ENCODE assay signal across 8 cellular contexts in the genomic region with DNA sequence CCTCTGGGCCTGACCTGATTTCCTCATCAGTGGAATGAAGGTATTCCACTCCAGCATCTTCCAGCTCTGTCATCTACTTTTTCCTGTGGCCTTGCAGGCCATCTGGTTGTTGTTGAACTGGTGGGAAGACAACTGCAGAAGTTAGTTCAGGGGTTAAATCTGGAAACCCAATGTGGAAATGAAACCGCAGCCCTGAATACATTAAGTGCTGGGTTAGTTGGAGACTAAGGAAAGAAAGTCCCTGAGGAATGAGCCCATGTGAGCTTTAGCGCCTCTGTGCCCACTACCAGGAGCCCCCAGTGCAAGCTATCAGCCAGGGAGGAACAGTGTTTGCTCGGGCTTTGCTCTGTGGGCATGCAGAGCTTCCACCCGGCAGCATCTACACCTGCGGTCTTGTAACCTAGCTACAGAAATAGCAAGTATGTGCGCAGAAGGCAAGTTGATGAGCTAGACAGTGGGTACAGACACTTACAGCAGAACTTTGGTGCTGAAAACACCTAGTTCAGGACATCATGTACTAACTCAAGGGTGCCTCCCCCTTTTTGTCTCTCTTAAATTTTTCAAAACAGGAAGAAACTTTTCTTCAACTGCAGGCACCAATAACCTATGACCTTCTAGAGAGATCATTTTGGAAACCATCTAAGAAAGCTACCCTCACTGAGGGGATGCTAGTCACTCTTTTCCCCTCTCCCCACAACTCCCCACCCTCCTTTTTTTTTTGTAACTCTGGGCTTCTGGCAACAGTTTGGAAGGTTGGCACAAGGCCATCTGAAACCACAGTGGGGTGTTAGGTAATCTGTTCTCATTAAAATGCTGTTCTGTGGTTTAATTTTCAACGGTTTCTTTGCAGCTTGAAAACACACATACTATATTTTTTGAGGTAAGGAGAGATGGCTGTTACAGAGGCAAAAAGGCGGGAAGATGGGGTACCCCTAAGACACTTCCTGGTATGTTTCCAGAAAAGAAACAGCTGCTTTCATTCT. TPM values are rescaled to one million over a fixed set of nuclear protein-coding genes. Genes with fewer than 3 reads are reported as not detected.
A peak's percentile ranks its signal among the peaks of the same experiment; 100 is the strongest.
DNase-seq lines count a peak whose midpoint lies in the region; ATAC-seq and TF ChIP-seq lines count a peak whose summit lies in the region.

No MANE protein-coding gene starts in this region.

- H3K4me3 ChIP-seq in Peyer's patch (no peak overlapping the region), gastrocnemius medialis (no peak overlapping the region)

- ATAC-seq in HG03159 (IDR thresholded peaks at IDR 0.05; ENCODE audit: unreplicated experiment) (peak; percentile 54), gastrocnemius medialis (peak; percentile 49 to 55)
- ATAC-seq in activated naive CD4-positive, alpha-beta T cell treated with anti-CD3 and anti-CD28 coated beads, Interleukin-2, amount 50 U/mL, for 72 hours = peak; percentile 28 to 51

- no peak for TF ChIP-seq CTCF in Peyer's patch (IDR thresholded peaks at IDR 0.05)
- no peak for TF ChIP-seq CTCF in gastrocnemius medialis (IDR thresholded peaks at IDR 0.05 in 4 of 5, conservative IDR thresholded peaks at IDR 0.05 in 1 of 5)

- H3K36me3 ChIP-seq in Peyer's patch (no peaks in the 10 kb centered on the region), gastrocnemius medialis (no peaks in the 10 kb centered on the region)

- H3K9me3 Mint-ChIP-seq in activated naive CD4-positive, alpha-beta T cell treated with anti-CD3 and anti-CD28 coated beads, Interleukin-2, amount 50 U/mL, for 72 hours = no peaks in the 10 kb centered on the region

- no peaks in the 10 kb centered on the region for H3K27me3 ChIP-seq in Peyer's patch
- peaks cover 0 to 4% (median 0%) of the 10 kb centered on the region in 3 donors for H3K27me3 ChIP-seq in gastrocnemius medialis

- peaks cover 0 to 65% (median 18%) of the 10 kb centered on the region in 4 donors for H3K4me1 ChIP-seq in Peyer's patch
- H3K4me1 ChIP-seq in gastrocnemius medialis = no peaks in the 10 kb centered on the region

- peak overlapping the region; percentile 88 to 97 for H3K27ac Mint-ChIP-seq in activated naive CD4-positive, alpha-beta T cell treated with anti-CD3 and anti-CD28 coated beads, Interleukin-2, amount 50 U/mL, for 72 hours

- H3K27ac ChIP-seq in Peyer's patch (peak overlapping the region; percentile 84 to 97 (median 90)), gastrocnemius medialis (peak overlapping the region in 1 of 4 donors; percentile 25)

- intact Hi-C loops in gastrocnemius medialis (cut with DNase I; ENCODE audit: low total_unique reads) = no loop called here

- H3K36me3 Mint-ChIP-seq in activated naive CD4-positive, alpha-beta T cell treated with anti-CD3 and anti-CD28 coated beads, Interleukin-2, amount 50 U/mL, for 72 hours = peaks cover 10 to 12% of the 10 kb centered on the region in 2 donors

- in situ Hi-C loops in gastrocnemius medialis (cut with MboI; ENCODE audit: low sequenced_read_pairs in 4 of 4) = no loop called here

- TF ChIP-seq POLR2A in Peyer's patch (IDR thresholded peaks at IDR 0.05) (peak; percentile 26 to 67), gastrocnemius medialis (IDR thresholded peaks at IDR 0.05) (peak in 1 of 2 donors; percentile 8)

- DNase-seq in activated gamma-delta T cell treated with Interleukin-2 at 50 U/mL for 16 hours (peak; percentile 80), activated gamma-delta T cell (lab: John Stamatoyannopoulos, UW) (no peak), Peyer's patch (peak in 2 of 3 donors; percentile 90 to 95), gastrocnemius medialis (peak in 1 of 2 donors; percentile 34), kidney tubule cell (ENCODE audit: low spot score) (no peak), NCI-H1930 (lab: John Stamatoyannopoulos, UW) (no peak)
- DNase-seq in activated naive CD4-positive, alpha-beta T cell treated with anti-CD3 and anti-CD28 coated beads, Interleukin-2, amount 50 U/mL, for 72 hours (ENCODE audit: low spot score in 2 of 2) = peak in 1 of 2 donors; percentile 69

- H3K9me3 ChIP-seq in Peyer's patch (no peaks in the 10 kb centered on the region), gastrocnemius medialis (no peaks in the 10 kb centered on the region)

RNA-seq across cellular contexts. Expression of a gene that starts 18.3 kb away (rescaled TPM):
- total RNA-seq in Peyer's patch (100 to 1,000 TPM in 1 of 4 donors, 10 to 100 TPM in 2, 1 to 10 TPM in 1; 4.9 to 446 (median 22.2) TPM), gastrocnemius medialis (1 to 10 TPM; 2.5 to 6.6 (median 4.0) TPM)
- total RNA-seq in activated naive CD4-positive, alpha-beta T cell treated with anti-CD3 and anti-CD28 coated beads, Interleukin-2, amount 50 U/mL, for 72 hours = 100 to 1,000 TPM; 104 to 196 TPM

Comparison
In these comparisons a context has a peak if more than half of its experiments do, and no peak if none do; other contexts are left out.
1. DNase-seq: peak in activated gamma-delta T cell treated with Interleukin-2 at 50 U/mL for 16 hours (single experiment) and Peyer's patch (2 of 3); none in activated gamma-delta T cell (single experiment), kidney tubule cell (single experiment) and NCI-H1930 (0 of 2).
2. Peak in every context shown above with its lines, with median percentiles within 50 percentile points of each other: ATAC-seq.